10 cellular contexts compared by ENCODE assay signal in the genomic region with DNA sequence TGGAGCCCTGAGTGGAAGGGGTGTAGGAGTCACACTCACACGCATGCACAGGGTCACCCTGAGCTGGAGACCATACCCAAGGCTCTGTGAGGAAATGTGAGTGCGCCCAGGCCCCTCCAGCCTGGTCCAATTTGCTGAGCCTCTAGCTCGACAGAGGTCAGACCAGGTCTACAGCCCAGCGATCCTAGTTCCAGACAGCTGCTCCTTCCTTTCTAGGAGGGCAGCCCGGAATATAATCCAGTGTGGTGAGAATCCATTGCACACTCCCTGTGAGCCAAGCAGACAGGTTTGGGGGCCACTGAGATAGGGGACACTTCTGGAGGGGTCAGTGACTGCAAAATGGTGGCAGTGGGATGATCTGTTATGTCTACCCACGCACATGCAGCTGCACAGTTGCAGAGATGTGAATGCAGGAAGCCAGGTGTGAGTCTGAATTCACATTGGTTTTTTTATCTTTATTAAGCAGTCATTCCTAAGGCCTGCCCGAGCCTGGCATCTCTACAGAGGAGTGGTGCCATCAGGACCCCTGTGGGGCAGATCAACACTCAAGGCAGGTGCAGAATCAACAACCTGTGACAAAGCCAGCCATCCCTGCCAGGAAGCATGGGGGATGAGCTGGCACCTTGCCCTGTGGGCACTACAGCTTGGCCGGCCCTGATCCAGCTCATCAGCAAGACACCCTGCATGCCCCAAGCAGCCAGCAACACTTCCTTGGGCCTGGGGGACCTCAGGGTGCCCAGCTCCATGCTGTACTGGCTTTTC. TPM values are rescaled to one million over a fixed set of nuclear protein-coding genes. Genes with fewer than 3 reads are reported as not detected.
DNase-seq lines count a peak whose midpoint lies in the region; ATAC-seq and TF ChIP-seq lines count a peak whose summit lies in the region.
"Had no signal": no experiment of that assay in that cellular context is flagged by ENCODE, and none has a peak within 500 bp of the region (broad histone marks: within the 10 kb centered on the region; RNA-seq: fewer than 3 reads in every experiment).

TSS of gene GPR148 (plus strand) at position 522 of the 762 bp plus-strand sequence. CDS start at position 604, 82 bp downstream.

- intact Hi-C loops in Right ventricle myocardium superior (cut with DNase I) (no loop called here), Right ventricle myocardium inferior (cut with DNase I) (loop anchor here (10.0 kb wide), 1 partner anchor 374 kb away; the partner anchor contains the start of gene PTPN18)

- ATAC-seq in Right ventricle myocardium superior (ENCODE audit: poor library complexity) = no peak
- no peak for ATAC-seq in Right ventricle myocardium inferior
- ATAC-seq in upper lobe of left lung (ENCODE audit: low FRiP score in 2 of 2) = peak in 1 of 2 donors; percentile 11
- no peak for ATAC-seq in foreskin keratinocyte

- peaks cover 11 to 20% (median 17%) of the 10 kb centered on the region in 4 donors for H3K4me1 ChIP-seq in upper lobe of left lung
- no peaks in the 10 kb centered on the region for H3K4me1 ChIP-seq in foreskin keratinocyte

- H3K36me3 ChIP-seq in upper lobe of left lung = no peaks in the 10 kb centered on the region

- TF ChIP-seq EP300 in upper lobe of left lung (IDR thresholded peaks at IDR 0.05) = no peak

- DNase-seq in Right ventricle myocardium superior = peak; percentile 40
- DNase-seq in Right ventricle myocardium inferior (ENCODE audit: missing footprints) = no peak
- no peak for DNase-seq in activated CD4-positive, alpha-beta memory T cell treated with anti-CD3 and anti-CD28 coated beads, Interleukin-2, amount 10 ng/mL, durations not matched to agents 7 days and 5 days
- no peak for DNase-seq in upper lobe of left lung
- no peak for DNase-seq in NCI-H524 (lab: John Stamatoyannopoulos, UW)
- DNase-seq in CD1c-positive myeloid dendritic cell (ENCODE audit: extremely low spot score) = no peak
- no peak for DNase-seq in foreskin keratinocyte

- WGBS in upper lobe of left lung, 2 donors = 75 to 87% methylated on average over 6 to 7 of the region's 8 CpGs

- H3K27ac Mint-ChIP-seq in activated CD4-positive, alpha-beta memory T cell treated with anti-CD3 and anti-CD28 coated beads, Interleukin-2, amount 10 ng/mL, durations not matched to agents 7 days and 5 days = peak within 1 kb of the TSS; percentile 80

- POLR2A ChIA-PET in activated CD4-positive, alpha-beta memory T cell treated with anti-CD3 and anti-CD28 coated beads, Interleukin-2, amount 10 ng/mL, durations not matched to agents 7 days and 5 days (lab: Charles Lee) = interaction anchor here (0.9 to 1.6 kb wide), 5 partner anchors 18 to 386 kb away, joined by 3 to 4 read pairs (median 3); partner anchors contain the start of gene IMP4

- H3K9me3 ChIP-seq in iPS-18c (ENCODE audit: control insufficient read depth, insufficient read depth, low read length) (peaks cover 2% of the 10 kb centered on the region), upper lobe of left lung (no peaks in the 10 kb centered on the region)

- H3K9me3 Mint-ChIP-seq in activated CD4-positive, alpha-beta memory T cell treated with anti-CD3 and anti-CD28 coated beads, Interleukin-2, amount 10 ng/mL, durations not matched to agents 7 days and 5 days = no peaks in the 10 kb centered on the region

- no peak for TF ChIP-seq POLR2A in upper lobe of left lung (IDR thresholded peaks at IDR 0.05)

- H3K27me3 Mint-ChIP-seq in activated CD4-positive, alpha-beta memory T cell treated with anti-CD3 and anti-CD28 coated beads, Interleukin-2, amount 10 ng/mL, durations not matched to agents 7 days and 5 days = peaks cover 24% of the 10 kb centered on the region

- CTCF ChIA-PET in activated CD4-positive, alpha-beta memory T cell treated with anti-CD3 and anti-CD28 coated beads, Interleukin-2, amount 10 ng/mL, durations not matched to agents 7 days and 5 days (lab: Charles Lee) = interaction anchor here (1.1 to 4.7 kb wide), 3 partner anchors 7 to 145 kb away, joined by 4 to 34 read pairs (median 5); no protein-coding TSS in a partner anchor

- no peak for TF ChIP-seq CTCF in upper lobe of left lung (IDR thresholded peaks at IDR 0.05)
- TF ChIP-seq CTCF in foreskin keratinocyte (conservative IDR thresholded peaks at IDR 0.05) = no peak

- no peaks in the 10 kb centered on the region for H3K36me3 Mint-ChIP-seq in activated CD4-positive, alpha-beta memory T cell treated with anti-CD3 and anti-CD28 coated beads, Interleukin-2, amount 10 ng/mL, durations not matched to agents 7 days and 5 days (ENCODE audit: low read depth)

- H3K4me1 Mint-ChIP-seq in activated CD4-positive, alpha-beta memory T cell treated with anti-CD3 and anti-CD28 coated beads, Interleukin-2, amount 10 ng/mL, durations not matched to agents 7 days and 5 days = peaks cover 38% of the 10 kb centered on the region

- H3K27me3 ChIP-seq in upper lobe of left lung = no peaks in the 10 kb centered on the region
- no peaks in the 10 kb centered on the region for H3K27me3 ChIP-seq in foreskin keratinocyte

- peak within 1 kb of the TSS in 2 of 4 donors; percentile 43 to 73 for H3K27ac ChIP-seq in upper lobe of left lung
- H3K27ac ChIP-seq in foreskin keratinocyte = no peak within 1 kb of the TSS

- H3K4me3 ChIP-seq in iPS-18c (ENCODE audit: insufficient read depth, low read depth, low read length) (peak within 1 kb of the TSS; percentile 62), upper lobe of left lung (peak within 1 kb of the TSS in 3 of 4 donors; percentile 47 to 59 (median 51))

- peak within 1 kb of the TSS; percentile 76 for H3K4me3 Mint-ChIP-seq in activated CD4-positive, alpha-beta memory T cell treated with anti-CD3 and anti-CD28 coated beads, Interleukin-2, amount 10 ng/mL, durations not matched to agents 7 days and 5 days

RNA-seq across cellular contexts. Expression of gene GPR148, which starts in this region (rescaled TPM):
- total RNA-seq in Right ventricle myocardium superior (not detected), Right ventricle myocardium inferior (not detected), upper lobe of left lung (not detected), foreskin keratinocyte (not detected in 2 replicates)
- total RNA-seq in activated CD4-positive, alpha-beta memory T cell treated with anti-CD3 and anti-CD28 coated beads, Interleukin-2, amount 10 ng/mL, durations not matched to agents 7 days and 5 days = not detected
- not detected in 2 replicates for polyA plus RNA-seq in foreskin keratinocyte
- total RNA-seq: Daoy, temporal lobe had no signal

Comparison
In these comparisons a context has a peak if more than half of its experiments do, and no peak if none do; other contexts are left out.
1. Peak in DNase-seq in Right ventricle myocardium superior; RNA of the gene not detected or under 1 TPM.